8 cellular contexts compared by ENCODE assay signal in the genomic region with DNA sequence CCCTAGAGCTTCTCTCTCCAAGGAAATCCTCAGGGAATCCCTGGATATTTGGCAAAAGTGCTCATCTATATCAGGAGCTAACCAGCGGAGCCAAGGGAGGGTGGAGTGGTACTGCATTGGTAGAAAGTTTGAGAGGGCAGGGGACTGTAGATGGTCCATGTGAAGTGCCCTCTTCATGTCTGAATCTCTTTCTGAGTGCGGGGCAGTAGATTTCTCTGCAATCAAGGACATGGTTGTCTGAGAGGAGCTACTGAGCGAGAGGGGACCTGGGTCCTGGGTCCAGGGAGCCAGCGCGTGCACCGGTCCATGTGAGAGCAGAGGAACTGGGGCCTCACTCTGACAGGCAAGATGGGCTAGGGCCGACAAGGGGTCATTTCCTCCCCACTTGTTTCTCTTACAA. TPM values are rescaled to one million over a fixed set of nuclear protein-coding genes. Genes with fewer than 3 reads are reported as not detected.
A peak's percentile ranks its signal among the peaks of the same experiment; 100 is the strongest.
DNase-seq lines count a peak whose midpoint lies in the region; ATAC-seq and TF ChIP-seq lines count a peak whose summit lies in the region.

No MANE protein-coding gene starts in this region.

- no peaks in the 10 kb centered on the region for H3K9me3 ChIP-seq in suprapubic skin

- peak overlapping the region; percentile 100 for H3K27ac Mint-ChIP-seq in activated naive CD8-positive, alpha-beta T cell treated with anti-CD3 and anti-CD28 coated beads, Interleukin-2, amount 50 U/mL, for 24 hours

- H3K36me3 Mint-ChIP-seq in activated naive CD8-positive, alpha-beta T cell treated with anti-CD3 and anti-CD28 coated beads, Interleukin-2, amount 50 U/mL, for 24 hours (ENCODE audit: low read depth), result peaks cover 8% of the 10 kb centered on the region

- no peak for TF ChIP-seq POLR2A in suprapubic skin (IDR thresholded peaks at IDR 0.05)

- no peaks in the 10 kb centered on the region for H3K36me3 ChIP-seq in suprapubic skin

- H3K27ac ChIP-seq in layer of hippocampus (ENCODE audit: low read depth, low read length) (peak overlapping the region; percentile 91), suprapubic skin (peak overlapping the region; percentile 65)

- peak; percentile 34 for DNase-seq in NCI-H82 (lab: John Stamatoyannopoulos, UW)
- no peak for DNase-seq in NCI-H82 treated with DMSO at 0.1 percent for 48 hours (lab: John Stamatoyannopoulos, UW; ENCODE audit: unreplicated experiment)
- no peak for DNase-seq in activated naive CD8-positive, alpha-beta T cell treated with anti-CD3 and anti-CD28 coated beads, Interleukin-2, amount 50 U/mL, for 24 hours
- no peak for DNase-seq in suprapubic skin (ENCODE audit: low spot score in 2 of 2)
- DNase-seq in SIG-M5 treated with dmso at 0.1 percent for 504 hours (lab: John Stamatoyannopoulos, UW; ENCODE audit: unreplicated experiment), result no peak

- peak overlapping the region; percentile 78 for H3K4me3 ChIP-seq in suprapubic skin

- H3K27me3 Mint-ChIP-seq in activated naive CD8-positive, alpha-beta T cell treated with anti-CD3 and anti-CD28 coated beads, Interleukin-2, amount 50 U/mL, for 24 hours, result peaks cover 2% of the 10 kb centered on the region

- H3K4me1 Mint-ChIP-seq in activated naive CD8-positive, alpha-beta T cell treated with anti-CD3 and anti-CD28 coated beads, Interleukin-2, amount 50 U/mL, for 24 hours, result peaks cover 83% of the 10 kb centered on the region

- no peak for TF ChIP-seq CTCF in suprapubic skin (IDR thresholded peaks at IDR 0.05)

- H3K27me3 ChIP-seq in layer of hippocampus (ENCODE audit: control insufficient read depth, insufficient read depth, low read length) (no peaks in the 10 kb centered on the region), suprapubic skin (no peaks in the 10 kb centered on the region)

- ATAC-seq in activated naive CD8-positive, alpha-beta T cell treated with anti-CD3 and anti-CD28 coated beads, Interleukin-2, amount 50 U/mL, for 24 hours, result no peak
- ATAC-seq in HG03108 (IDR thresholded peaks at IDR 0.05; ENCODE audit: unreplicated experiment) (no peak), HG02885 (IDR thresholded peaks at IDR 0.05; ENCODE audit: poor library complexity, unreplicated experiment) (no peak)

- peaks cover 41% of the 10 kb centered on the region for H3K4me1 ChIP-seq in suprapubic skin

- peak overlapping the region; percentile 81 for H3K4me3 Mint-ChIP-seq in activated naive CD8-positive, alpha-beta T cell treated with anti-CD3 and anti-CD28 coated beads, Interleukin-2, amount 50 U/mL, for 24 hours

- H3K9me3 Mint-ChIP-seq in activated naive CD8-positive, alpha-beta T cell treated with anti-CD3 and anti-CD28 coated beads, Interleukin-2, amount 50 U/mL, for 24 hours, result no peaks in the 10 kb centered on the region

- TF ChIP-seq EP300 in suprapubic skin (IDR thresholded peaks at IDR 0.05), result no peak

- 83% methylated on average over 5 of the region's 7 CpGs for WGBS in suprapubic skin

RNA-seq across cellular contexts. Expression of a gene that starts 0.7 kb away (rescaled TPM):
- 10 to 100 TPM; 11.8 to 20.9 (median 13.1) TPM for total RNA-seq in suprapubic skin

RNA-seq across cellular contexts. Expression of a gene that starts 19.1 kb away (rescaled TPM):
- total RNA-seq in suprapubic skin, result 10 to 100 TPM in 1 of 4 donors, 1 to 10 TPM in 3; 7.5 to 10.4 (median 9.7) TPM

RNA-seq across cellular contexts. Expression of a gene that starts 25.3 kb away (rescaled TPM):
- total RNA-seq in suprapubic skin, result 1 to 10 TPM in 1 of 4 donors, not detected in 3; 3.1 TPM

RNA-seq across cellular contexts. Expression of a gene that starts 26.3 kb away (rescaled TPM):
- total RNA-seq in suprapubic skin, result 100 to 1,000 TPM; 144 to 203 (median 176) TPM

RNA-seq across cellular contexts. Expression of a gene that starts 58.5 kb away (rescaled TPM):
- total RNA-seq in suprapubic skin, result 10 to 100 TPM; 27.7 to 42.4 (median 32.7) TPM
